In the genomic region with DNA sequence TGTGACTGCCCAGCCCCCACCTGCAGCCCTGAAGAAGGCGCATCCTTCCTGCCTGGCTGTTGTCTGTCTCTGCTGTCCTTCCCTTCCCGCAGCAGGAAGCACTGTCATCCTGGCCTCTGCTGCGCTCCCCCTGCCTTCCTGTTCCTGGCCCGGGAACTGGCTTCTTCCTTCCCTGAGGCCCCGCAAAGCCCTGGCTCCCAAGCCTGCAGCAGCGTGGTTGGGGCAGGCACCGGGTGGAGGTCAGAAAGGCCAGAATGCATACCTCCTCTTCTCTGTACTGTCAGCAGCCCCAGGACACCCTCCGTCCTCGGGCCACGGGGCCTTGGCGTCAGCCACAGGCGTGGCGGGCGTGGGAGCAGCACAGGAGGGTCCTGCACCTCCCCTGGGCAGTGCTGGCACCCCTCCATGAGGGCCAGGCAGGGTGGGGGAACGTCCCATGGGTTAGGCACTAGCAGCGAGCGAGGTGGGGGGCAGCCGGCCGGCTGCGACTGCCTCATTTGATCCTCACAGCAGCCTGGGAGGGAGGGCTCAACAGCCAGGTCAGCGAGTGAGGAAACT, we compare ENCODE assay signal across 2 cellular contexts.
TF ChIP-seq lines count a peak whose summit lies in the region.

No MANE protein-coding gene starts in this region.

TF ChIP-seq in SK-N-SH, 30 proteins besides CTCF, POLR2A, EP300 and RAD21:
- TF ChIP-seq, protein P1, sequence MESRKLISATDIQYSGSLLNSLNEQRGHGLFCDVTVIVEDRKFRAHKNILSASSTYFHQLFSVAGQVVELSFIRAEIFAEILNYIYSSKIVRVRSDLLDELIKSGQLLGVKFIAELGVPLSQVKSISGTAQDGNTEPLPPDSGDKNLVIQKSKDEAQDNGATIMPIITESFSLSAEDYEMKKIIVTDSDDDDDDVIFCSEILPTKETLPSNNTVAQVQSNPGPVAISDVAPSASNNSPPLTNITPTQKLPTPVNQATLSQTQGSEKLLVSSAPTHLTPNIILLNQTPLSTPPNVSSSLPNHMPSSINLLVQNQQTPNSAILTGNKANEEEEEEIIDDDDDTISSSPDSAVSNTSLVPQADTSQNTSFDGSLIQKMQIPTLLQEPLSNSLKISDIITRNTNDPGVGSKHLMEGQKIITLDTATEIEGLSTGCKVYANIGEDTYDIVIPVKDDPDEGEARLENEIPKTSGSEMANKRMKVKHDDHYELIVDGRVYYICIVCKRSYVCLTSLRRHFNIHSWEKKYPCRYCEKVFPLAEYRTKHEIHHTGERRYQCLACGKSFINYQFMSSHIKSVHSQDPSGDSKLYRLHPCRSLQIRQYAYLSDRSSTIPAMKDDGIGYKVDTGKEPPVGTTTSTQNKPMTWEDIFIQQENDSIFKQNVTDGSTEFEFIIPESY (IDR thresholded peaks at IDR 0.05; ENCODE audit: borderline replicate concordance, low read depth): no peak
- no peak for TF ChIP-seq GATA2 (CRISPR knock-in tag; IDR thresholded peaks at IDR 0.05)
- no peak for TF ChIP-seq ELF1 (IDR thresholded peaks at IDR 0.05)
- TF ChIP-seq, protein P2, sequence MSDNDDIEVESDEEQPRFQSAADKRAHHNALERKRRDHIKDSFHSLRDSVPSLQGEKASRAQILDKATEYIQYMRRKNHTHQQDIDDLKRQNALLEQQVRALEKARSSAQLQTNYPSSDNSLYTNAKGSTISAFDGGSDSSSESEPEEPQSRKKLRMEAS (IDR thresholded peaks at IDR 0.05; ENCODE audit: low read depth): no peak

TF ChIP-seq in SK-N-SH treated with all-trans-retinoic acid at 6 μM for 48 hours, 23 proteins besides CTCF, POLR2A, EP300 and RAD21:
- TF ChIP-seq TOX (CRISPR knock-in tag; IDR thresholded peaks at IDR 0.05; ENCODE audit: borderline replicate concordance) (no peak), ZFP3 (CRISPR knock-in tag; IDR thresholded peaks at IDR 0.05) (no peak), CSDC2 (CRISPR knock-in tag; IDR thresholded peaks at IDR 0.05) (no peak), ZNF565 (CRISPR knock-in tag; conservative IDR thresholded peaks at IDR 0.05; ENCODE audit: low read depth) (no peak), ZC3H10 (CRISPR knock-in tag; IDR thresholded peaks at IDR 0.05) (no peak), BACH2 (CRISPR knock-in tag; IDR thresholded peaks at IDR 0.05; ENCODE audit: borderline replicate concordance) (no peak), ZNF8 (CRISPR knock-in tag; IDR thresholded peaks at IDR 0.05) (no peak), GLIS3 (CRISPR knock-in tag; IDR thresholded peaks at IDR 0.05) (no peak), ISL1 (CRISPR knock-in tag; IDR thresholded peaks at IDR 0.05) (no peak)
- TF ChIP-seq, protein P3, sequence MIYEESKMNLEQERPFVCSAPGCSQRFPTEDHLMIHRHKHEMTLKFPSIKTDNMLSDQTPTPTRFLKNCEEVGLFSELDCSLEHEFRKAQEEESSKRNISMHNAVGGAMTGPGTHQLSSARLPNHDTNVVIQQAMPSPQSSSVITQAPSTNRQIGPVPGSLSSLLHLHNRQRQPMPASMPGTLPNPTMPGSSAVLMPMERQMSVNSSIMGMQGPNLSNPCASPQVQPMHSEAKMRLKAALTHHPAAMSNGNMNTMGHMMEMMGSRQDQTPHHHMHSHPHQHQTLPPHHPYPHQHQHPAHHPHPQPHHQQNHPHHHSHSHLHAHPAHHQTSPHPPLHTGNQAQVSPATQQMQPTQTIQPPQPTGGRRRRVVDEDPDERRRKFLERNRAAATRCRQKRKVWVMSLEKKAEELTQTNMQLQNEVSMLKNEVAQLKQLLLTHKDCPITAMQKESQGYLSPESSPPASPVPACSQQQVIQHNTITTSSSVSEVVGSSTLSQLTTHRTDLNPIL (CRISPR knock-in tag; IDR thresholded peaks at IDR 0.05; ENCODE audit: low read depth): no peak
- TF ChIP-seq, protein P4, sequence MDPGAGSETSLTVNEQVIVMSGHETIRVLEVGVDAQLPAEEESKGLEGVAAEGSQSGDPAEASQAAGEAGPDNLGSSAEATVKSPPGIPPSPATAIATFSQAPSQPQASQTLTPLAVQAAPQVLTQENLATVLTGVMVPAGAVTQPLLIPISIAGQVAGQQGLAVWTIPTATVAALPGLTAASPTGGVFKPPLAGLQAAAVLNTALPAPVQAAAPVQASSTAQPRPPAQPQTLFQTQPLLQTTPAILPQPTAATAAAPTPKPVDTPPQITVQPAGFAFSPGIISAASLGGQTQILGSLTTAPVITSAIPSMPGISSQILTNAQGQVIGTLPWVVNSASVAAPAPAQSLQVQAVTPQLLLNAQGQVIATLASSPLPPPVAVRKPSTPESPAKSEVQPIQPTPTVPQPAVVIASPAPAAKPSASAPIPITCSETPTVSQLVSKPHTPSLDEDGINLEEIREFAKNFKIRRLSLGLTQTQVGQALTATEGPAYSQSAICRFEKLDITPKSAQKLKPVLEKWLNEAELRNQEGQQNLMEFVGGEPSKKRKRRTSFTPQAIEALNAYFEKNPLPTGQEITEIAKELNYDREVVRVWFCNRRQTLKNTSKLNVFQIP (CRISPR knock-in tag; IDR thresholded peaks at IDR 0.05; ENCODE audit: borderline replicate concordance, low read depth): no peak
